8 cellular contexts compared by ENCODE assay signal in genomic region chr16:80071964-80072363, GRCh38.
"Had no signal": no experiment of that assay in that cellular context is flagged by ENCODE, and none has a peak within 500 bp of the region (broad histone marks: within the 10 kb centered on the region; RNA-seq: fewer than 3 reads in every experiment).

No MANE protein-coding gene starts in this region.

- FAIRE-seq: H54 had no signal

- H3K27ac ChIP-seq: GM23248, HL-60 had no signal

- H2AFZ ChIP-seq: GM23248 had no signal

- H3K4me3 ChIP-seq: GM23248 had no signal

- DNase-seq: GM23248, GOT3, H9, HCEC 1CT, Kasumi-1, KG1 had no signal

- H3K9ac ChIP-seq: GM23248 had no signal
